26 cellular contexts compared by ENCODE assay signal in the genomic region with DNA sequence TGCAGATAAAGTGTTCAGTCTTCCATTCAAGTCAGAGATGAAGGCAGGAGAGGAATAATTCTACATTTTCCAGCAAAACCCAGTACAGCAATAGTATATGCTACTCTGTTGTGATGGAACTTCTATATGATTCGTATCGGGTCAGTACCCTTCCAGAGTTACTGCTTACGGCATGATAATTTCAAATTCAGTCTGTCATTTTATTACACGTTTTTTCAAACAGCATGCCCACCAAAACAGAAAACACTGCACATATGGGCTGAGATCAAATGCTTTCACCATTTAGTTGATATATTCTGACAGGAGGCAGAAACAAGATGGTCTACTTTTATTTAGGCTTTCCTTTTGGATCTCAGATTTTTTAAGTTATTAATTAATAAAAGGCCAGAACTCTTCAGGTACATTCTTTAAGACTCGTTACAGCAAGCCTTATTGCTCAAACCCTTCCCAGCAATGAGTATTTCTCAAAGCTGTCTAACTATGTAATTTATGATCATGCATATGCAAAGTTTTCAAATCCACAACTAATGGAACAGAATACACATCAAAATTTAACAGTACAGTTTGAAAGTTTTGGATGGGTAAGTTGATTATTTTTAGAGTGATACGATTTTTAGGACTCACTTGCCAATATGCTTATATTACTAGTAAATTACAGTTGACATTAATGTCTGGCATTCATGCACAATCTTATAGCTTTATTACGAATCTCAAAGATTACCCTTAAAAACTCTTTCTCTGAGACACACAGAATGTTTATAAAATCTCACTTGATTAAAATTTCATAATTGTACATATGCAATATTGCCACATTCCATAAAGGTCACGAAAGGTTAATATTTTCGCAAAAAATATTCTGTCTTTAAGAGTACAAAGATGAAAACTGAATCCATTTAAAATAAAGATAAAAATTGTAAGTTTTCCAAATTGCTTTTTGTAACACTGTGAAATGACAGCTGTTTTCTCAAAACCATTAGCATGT.
DNase-seq lines count a peak whose midpoint lies in the region; TF ChIP-seq lines count a peak whose summit lies in the region.
"Had no signal": no experiment of that assay in that cellular context is flagged by ENCODE, and none has a peak within 500 bp of the region (broad histone marks: within the 10 kb centered on the region; RNA-seq: fewer than 3 reads in every experiment).

No MANE protein-coding gene starts in this region.

- intact Hi-C loops in sigmoid colon (cut with DNase I), result no loop called here

- no peaks in the 10 kb centered on the region for H3K9me3 ChIP-seq in sigmoid colon
- H3K9me3 ChIP-seq: left lung, neutrophil, prostate gland had no signal

- H3K27ac ChIP-seq in sigmoid colon (peak overlapping the region; percentile 3 to 51 (median 8)), brain microvascular endothelial cell (no peak overlapping the region)
- H3K27ac ChIP-seq: 22Rv1; BLaER1 treated with 17β-estradiol and CSF1 and Interleukin-3, amounts not matched to agents 10 nM and 100 nM; left lung; neutrophil; prostate gland; RWPE1 had no signal

- peak overlapping the region; percentile 59 for H3K4me3 ChIP-seq in fibroblast of pulmonary artery (replicated peaks; ENCODE audit: low read depth, low read length)
- H3K4me3 ChIP-seq in sigmoid colon, result peak overlapping the region in 3 of 4 donors; percentile 6 to 22 (median 13)
- no peak overlapping the region for H3K4me3 ChIP-seq in brain microvascular endothelial cell (ENCODE audit: low read depth, low read length)
- H3K4me3 ChIP-seq: BLaER1 treated with 17β-estradiol and CSF1 and Interleukin-3, amounts not matched to agents 10 nM and 100 nM; left lung; prostate gland had no signal

- H3K27me3 ChIP-seq in sigmoid colon (no peaks in the 10 kb centered on the region), brain microvascular endothelial cell (replicated peaks) (no peaks in the 10 kb centered on the region)
- H3K27me3 ChIP-seq: BLaER1 treated with 17β-estradiol and CSF1 and Interleukin-3, amounts not matched to agents 10 nM and 100 nM; dorsolateral prefrontal cortex; left lung; neutrophil had no signal

- TF ChIP-seq CTCF in fibroblast of pulmonary artery (IDR thresholded peaks at IDR 0.05; ENCODE audit: low read length, missing control alignments), result no peak
- TF ChIP-seq CTCF in sigmoid colon (IDR thresholded peaks at IDR 0.05), result no peak
- no peak for TF ChIP-seq CTCF in brain microvascular endothelial cell (IDR thresholded peaks at IDR 0.05; ENCODE audit: low read depth, low read length, missing control alignments)

- TF ChIP-seq POLR2A in sigmoid colon (IDR thresholded peaks at IDR 0.05), result no peak

- H3K36me3 ChIP-seq in sigmoid colon (no peaks in the 10 kb centered on the region), brain microvascular endothelial cell (replicated peaks) (no peaks in the 10 kb centered on the region)
- H3K36me3 ChIP-seq: BLaER1 treated with 17β-estradiol and CSF1 and Interleukin-3, amounts not matched to agents 10 nM and 100 nM; left lung; neutrophil; prostate gland had no signal

- TF ChIP-seq EP300 in sigmoid colon (IDR thresholded peaks at IDR 0.05), result no peak

- peaks cover 0 to 5% (median 0%) of the 10 kb centered on the region in 4 donors for H3K4me1 ChIP-seq in sigmoid colon
- H3K4me1 ChIP-seq: BLaER1 treated with 17β-estradiol and CSF1 and Interleukin-3, amounts not matched to agents 10 nM and 100 nM; prostate gland had no signal

- DNase-seq in NCI-H446 treated with DMSO at 0.1 percent for 48 hours (lab: John Stamatoyannopoulos, UW), result peak; percentile 33
- no peak for DNase-seq in NCI-H446 (lab: John Stamatoyannopoulos, UW)
- peak; percentile 46 for DNase-seq in NCI-H1694 treated with DMSO at 0.1 percent for 48 hours (lab: John Stamatoyannopoulos, UW)
- no peak for DNase-seq in fibroblast of pulmonary artery (ENCODE audit: low read depth)
- no peak for DNase-seq in sigmoid colon
- DNase-seq in NCI-H2171 (lab: John Stamatoyannopoulos, UW), result no peak
- no peak for DNase-seq in brain microvascular endothelial cell
- no peak for DNase-seq in activated T-cell treated with anti-CD3 and anti-CD28 coated beads for 4 hours
- DNase-seq: activated gamma-delta T cell treated with Interleukin-2 at 50 U/mL for 16 hours; activated naive CD8-positive, alpha-beta T cell treated with anti-CD3 and anti-CD28 coated beads, Interleukin-2, amount 10 ng/mL, durations not matched to agents 7 days and 5 days; activated T-cell treated with anti-CD3 and anti-CD28 coated beads, Interleukin-2, amount 50 U/mL, for 4 hours; aorta; central memory CD4-positive, alpha-beta T cell; COR-L47; dorsolateral prefrontal cortex; left lung; MM.1S; naive thymus-derived CD4-positive, alpha-beta T cell; NCI-H2081 treated with DMSO at 0.1 percent for 48 hours; T-helper 17 cell; trophoblast cell had no signal

- WGBS in sigmoid colon, 2 donors, result 90% methylated on average over 9 of the region's 9 CpGs

- in situ Hi-C loops in brain microvascular endothelial cell (cut with HindIII; ENCODE audit: low pct_ligation_motif_present, low sequenced_read_pairs), result no loop called here

Comparison
In these comparisons a context has a peak if more than half of its experiments do, and no peak if none do; other contexts are left out.
1. DNase-seq: peak in NCI-H446 treated with DMSO at 0.1 percent for 48 hours (single experiment) and NCI-H1694 treated with DMSO at 0.1 percent for 48 hours (single experiment); none in NCI-H446 (0 of 2), fibroblast of pulmonary artery (single experiment), sigmoid colon (single experiment), NCI-H2171 (single experiment), brain microvascular endothelial cell (single experiment) and activated T-cell treated with anti-CD3 and anti-CD28 coated beads for 4 hours (single experiment).